In genomic region chr7:86733783-86734182, GRCh38 we compare ENCODE assay signal across 14 cellular contexts.
DNase-seq lines count a peak whose midpoint lies in the region; ATAC-seq and TF ChIP-seq lines count a peak whose summit lies in the region.
"Had no signal": no experiment of that assay in that cellular context is flagged by ENCODE, and none has a peak within 500 bp of the region (broad histone marks: within the 10 kb centered on the region; RNA-seq: fewer than 3 reads in every experiment).

No MANE protein-coding gene starts in this region.

- H3K27ac ChIP-seq in HEK293 (ENCODE audit: extremely low read depth, low read depth, low read length) (no peak overlapping the region), SJCRH30 (no peak overlapping the region)
- H3K27ac ChIP-seq: cardiac muscle cell had no signal

- POLR2A ChIA-PET in HEK293 (lab: Yijun Ruan, JAX), result no interaction called here

- H3K27me3 ChIP-seq in SJCRH30, result no peaks in the 10 kb centered on the region
- H3K27me3 ChIP-seq: cardiac muscle cell had no signal

- H3K9me3 ChIP-seq in HEK293 (ENCODE audit: control insufficient read depth, insufficient read depth, low read depth, low read length) (no peaks in the 10 kb centered on the region), SJCRH30 (replicated peaks) (0 out of 2 replicates have a peak, but pooled peaks cover 8% of the 10 kb centered on the region)

- no peak overlapping the region for H3K4me3 ChIP-seq in HEK293 (ENCODE audit: low read depth, low read length)
- no peak overlapping the region for H3K4me3 ChIP-seq in SJCRH30
- H3K4me3 ChIP-seq in fibroblast of the aortic adventitia (ENCODE audit: low read depth, low read length), result no peak overlapping the region
- H3K4me3 ChIP-seq: cardiac muscle cell had no signal

- DNase-seq in COR-L47 (lab: John Stamatoyannopoulos, UW) (peak; percentile 65), SJCRH30 (peak; percentile 47 to 51), fibroblast of the aortic adventitia (ENCODE audit: low read depth) (peak; percentile 2), DMS79 treated with DMSO at 0.1 percent for 48 hours (lab: John Stamatoyannopoulos, UW) (no peak), nucleus accumbens (lab: John Stamatoyannopoulos, UW) (no peak)
- DNase-seq: activated CD8-positive, alpha-beta memory T cell treated with anti-CD3 and anti-CD28 coated beads for 24 hours; activated gamma-delta T cell; hippocampal formation; left ventricle myocardium superior; NCI-H2227 treated with DMSO at 0.1 percent for 48 hours had no signal

- H3K36me3 ChIP-seq in HEK293 (ENCODE audit: control insufficient read depth in 2 of 2, insufficient read depth in 1 of 2, low read length in 2 of 2) (no peaks in the 10 kb centered on the region), SJCRH30 (no peaks in the 10 kb centered on the region)
- H3K36me3 ChIP-seq: cardiac muscle cell had no signal

- H3K4me1 ChIP-seq in HEK293 (ENCODE audit: control insufficient read depth, insufficient read depth, low read length) (no peaks in the 10 kb centered on the region), SJCRH30 (no peaks in the 10 kb centered on the region)

- CTCF ChIA-PET in HEK293 (lab: Yijun Ruan, JAX), result no interaction called here

- no peak for ATAC-seq in HG03196 (IDR thresholded peaks at IDR 0.05; ENCODE audit: unreplicated experiment)
- ATAC-seq: left ventricle myocardium superior, Right ventricle myocardium inferior had no signal

- TF ChIP-seq CTCF in HEK293 (tag by site-specific recombination; IDR thresholded peaks at IDR 0.05) (no peak), fibroblast of the aortic adventitia (IDR thresholded peaks at IDR 0.05; ENCODE audit: insufficient read depth, low read length) (no peak)

TF ChIP-seq in HEK293, 187 proteins besides CTCF, POLR2A, EP300 and RAD21:
- TF ChIP-seq TRIM28 (IDR thresholded peaks at IDR 0.05; ENCODE audit: borderline replicate concordance, low read length), result peak; percentile 96; the same call in 1 of the 2 replicates
- peak; percentile 44 for TF ChIP-seq SETDB1 (IDR thresholded peaks at IDR 0.05; ENCODE audit: insufficient read length, low read length)
- TF ChIP-seq MEIS1 (CRISPR knock-in tag; IDR thresholded peaks at IDR 0.05; ENCODE audit: borderline replicate concordance), result no peak
TF ChIP-seq in HEK293: peak in this region for 2.

Comparison
In these comparisons a context has a peak if more than half of its experiments do, and no peak if none do; other contexts are left out.
1. DNase-seq: peak in COR-L47 (single experiment), SJCRH30 (2 of 2) and fibroblast of the aortic adventitia (single experiment); none in DMS79 treated with DMSO at 0.1 percent for 48 hours (single experiment) and nucleus accumbens (0 of 56).